Comparison of ENCODE assay signal across 1 cellular context in genomic region chr17:73823684-73824083, GRCh38.
TF ChIP-seq lines count a peak whose summit lies in the region.

No MANE protein-coding gene starts in this region.

TF ChIP-seq in SK-N-SH, 30 proteins besides CTCF, POLR2A, EP300 and RAD21:
- TF ChIP-seq TEAD4 (IDR thresholded peaks at IDR 0.05; ENCODE audit: borderline replicate concordance, insufficient read depth) = no peak
